In genomic region chr1:101187287-101187686, GRCh38 we compare ENCODE assay signal across 1 cellular context.
TF ChIP-seq lines count a peak whose summit lies in the region.

No MANE protein-coding gene starts in this region.

TF ChIP-seq in SK-N-SH, 30 proteins besides CTCF, POLR2A, EP300 and RAD21 (continued from another document):
- TF ChIP-seq USF2 (IDR thresholded peaks at IDR 0.05; ENCODE audit: borderline replicate concordance, low read depth, low read length) (no peak), GATA2 (CRISPR knock-in tag; IDR thresholded peaks at IDR 0.05) (no peak), NRF1 (IDR thresholded peaks at IDR 0.05; ENCODE audit: low read depth, low read length) (no peak), FOXM1 (IDR thresholded peaks at IDR 0.05; ENCODE audit: low read depth) (no peak), RXRA (IDR thresholded peaks at IDR 0.05; ENCODE audit: borderline replicate concordance, low read depth) (no peak), FOSL2 (IDR thresholded peaks at IDR 0.05; ENCODE audit: borderline replicate concordance, low read depth) (no peak)
